24 cellular contexts compared by ENCODE assay signal in the genomic region with DNA sequence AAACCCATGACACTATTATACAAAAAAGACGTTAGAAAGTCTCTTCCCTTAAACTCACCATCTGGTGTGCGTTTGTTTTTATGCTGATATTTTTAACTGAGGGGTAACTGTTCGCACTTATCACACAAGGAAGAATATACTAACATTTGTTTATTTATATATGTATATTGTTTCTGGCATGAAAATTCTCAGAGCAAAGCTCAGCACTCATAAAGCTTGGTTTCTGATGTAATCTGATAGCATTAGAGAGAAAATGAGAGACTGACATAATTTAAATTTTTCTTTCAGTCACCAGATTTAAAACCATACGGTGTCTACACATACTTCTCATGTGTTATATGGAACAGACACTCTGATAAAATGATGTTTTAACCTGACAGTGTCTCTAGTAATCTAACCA.
"Had no signal": no experiment of that assay in that cellular context is flagged by ENCODE, and none has a peak within 500 bp of the region (broad histone marks: within the 10 kb centered on the region; RNA-seq: fewer than 3 reads in every experiment).

No MANE protein-coding gene starts in this region.

- H3K4me3 Mint-ChIP-seq: dendritic cell treated with granulocyte-macrophage colony-stimulating factor and Interleukin-4, amounts not matched to agents 40 ng/mL and 50 ng/mL, for 4 days; effector memory CD8-positive, alpha-beta T cell; immature natural killer cell; memory B cell; mesothelial cell of epicardium; natural killer cell; neural crest cell; type B pancreatic cell had no signal

- H3K4me1 ChIP-seq: gastroesophageal sphincter, lower lobe of right lung, right atrium auricular region, suprapubic skin, thyroid gland had no signal

- H3K9me3 Mint-ChIP-seq: dendritic cell treated with granulocyte-macrophage colony-stimulating factor and Interleukin-4, amounts not matched to agents 40 ng/mL and 50 ng/mL, for 4 days; effector memory CD8-positive, alpha-beta T cell; immature natural killer cell; memory B cell; mesothelial cell of epicardium; natural killer cell; neural crest cell; type B pancreatic cell had no signal

- H3K27ac Mint-ChIP-seq: dendritic cell treated with granulocyte-macrophage colony-stimulating factor and Interleukin-4, amounts not matched to agents 40 ng/mL and 50 ng/mL, for 4 days; effector memory CD8-positive, alpha-beta T cell; immature natural killer cell; mesothelial cell of epicardium; natural killer cell; type B pancreatic cell had no signal

- H3K4me1 Mint-ChIP-seq: neural crest cell had no signal

- H3K36me3 ChIP-seq: ovary, thyroid gland had no signal

- H3K36me3 Mint-ChIP-seq: natural killer cell had no signal

- H3K9me3 ChIP-seq: esophagus muscularis mucosa, gastroesophageal sphincter, left ventricle myocardium inferior, lower lobe of right lung, ovary, right atrium auricular region, suprapubic skin, thyroid gland had no signal

- ATAC-seq: effector memory CD8-positive, alpha-beta T cell; gastroesophageal sphincter; left cardiac atrium; lower lobe of right lung; natural killer cell; stimulated activated naive CD8-positive, alpha-beta T cell treated with anti-CD3 and anti-CD28 coated beads, Interleukin-15, Interleukin-2, amounts not matched to agents 100 U/mL and 50 U/mL, for 24 hours had no signal

- H3K27me3 ChIP-seq: esophagus muscularis mucosa, gastroesophageal sphincter, ovary, right atrium auricular region, suprapubic skin, thyroid gland had no signal

- H3K27ac ChIP-seq: epithelial cell of prostate, esophagus muscularis mucosa, gastroesophageal sphincter, left ventricle myocardium inferior, lower lobe of right lung, ovary, right atrium auricular region, suprapubic skin, thyroid gland had no signal

- H3K4me3 ChIP-seq: esophagus muscularis mucosa, gastroesophageal sphincter, left ventricle myocardium inferior, lower lobe of right lung, ovary, right atrium auricular region, suprapubic skin, thyroid gland had no signal

- DNase-seq: effector memory CD8-positive, alpha-beta T cell; foreskin fibroblast; glutamatergic neuron; immature natural killer cell; kidney; left cardiac atrium; left ventricle myocardium inferior; lower lobe of right lung; natural killer cell; ovary; small intestine; stimulated activated CD4-positive, alpha-beta T cell treated with anti-CD3 and anti-CD28 coated beads, Interleukin-12 subunit alpha, Interleukin-12 subunit beta, amount 100 ng/mL, for 4 hours; stimulated activated naive CD8-positive, alpha-beta T cell treated with anti-CD3 and anti-CD28 coated beads, Interleukin-15, Interleukin-2, amounts not matched to agents 100 U/mL and 50 U/mL, for 24 hours; thyroid gland had no signal
